14 cellular contexts compared by ENCODE assay signal in genomic region chr9:4292781-4293180, GRCh38. TPM values are rescaled to one million over a fixed set of nuclear protein-coding genes. Genes with fewer than 3 reads are reported as not detected.
DNase-seq lines count a peak whose midpoint lies in the region; ATAC-seq, FAIRE-seq and TF ChIP-seq lines count a peak whose summit lies in the region.
"Had no signal": no experiment of that assay in that cellular context is flagged by ENCODE, and none has a peak within 500 bp of the region (broad histone marks: within the 10 kb centered on the region; RNA-seq: fewer than 3 reads in every experiment).

No MANE protein-coding gene starts in this region.

- no peaks in the 10 kb centered on the region for H4K20me1 ChIP-seq in GM23248 (ENCODE audit: insufficient read depth)

- H3K27me3 ChIP-seq in GM23248 (replicated peaks; ENCODE audit: insufficient read depth) (no peaks in the 10 kb centered on the region), spleen (replicated peaks in 1 of 7) (peaks cover 0 to 36% (median 5%) of the 10 kb centered on the region in 7 donors)

- H3K4me2 ChIP-seq in GM23248 (ENCODE audit: unreplicated experiment): peak overlapping the region; percentile 74

- peak; percentile 79 for FAIRE-seq in islet of Langerhans (lab: Jason Lieb, UNC)
- FAIRE-seq: H1 had no signal

- H3K79me2 ChIP-seq in GM23248 (ENCODE audit: insufficient read depth): peaks cover 81% of the 10 kb centered on the region

- H3K9ac ChIP-seq in GM23248: peak overlapping the region; percentile 78

- H3K4me1 ChIP-seq in GM23248 (ENCODE audit: insufficient read depth): peaks cover 86% of the 10 kb centered on the region
- H3K4me1 ChIP-seq in spleen: peaks cover 0 to 19% (median 14%) of the 10 kb centered on the region in 6 donors

- H3K9me3 ChIP-seq in GM23248 (ENCODE audit: low read depth) (no peaks in the 10 kb centered on the region), spleen (no peaks in the 10 kb centered on the region)

- intact Hi-C loops in spleen (cut with DNase I; ENCODE audit: low total_unique reads): no loop called here
- intact Hi-C loops in posterior cingulate gyrus (cut with DNase I): no loop called here

- DNase-seq in GM23248: peak; percentile 51
- peak; percentile 74 for DNase-seq in astrocyte of the hippocampus (ENCODE audit: low read depth, low spot score)
- no peak for DNase-seq in spleen
- no peak for DNase-seq in NCI-H345 (lab: John Stamatoyannopoulos, UW)
- no peak for DNase-seq in DMS53 (lab: John Stamatoyannopoulos, UW)
- DNase-seq in posterior cingulate gyrus: no peak
- DNase-seq: activated CD4-positive, alpha-beta memory T cell treated with anti-CD3 and anti-CD28 coated beads for 36 hours; activated naive CD4-positive, alpha-beta T cell treated with anti-CD3 and anti-CD28 coated beads, Interleukin-2, amount 50 U/mL, for 16 hours; CD8-positive, alpha-beta memory T cell; OCI-M1 had no signal

- H3F3A ChIP-seq in GM23248 (ENCODE audit: insufficient read depth): peaks cover 59% of the 10 kb centered on the region

- in situ Hi-C loops in GM23248 (cut with MboI): no loop called here

- no peaks in the 10 kb centered on the region for H3K9me2 ChIP-seq in GM23248 (ENCODE audit: insufficient read depth)

- no peak for TF ChIP-seq CTCF in spleen (IDR thresholded peaks at IDR 0.05 in 8 of 11, conservative IDR thresholded peaks at IDR 0.05 in 3 of 11)

- no peak overlapping the region for H2AFZ ChIP-seq in GM23248

- ATAC-seq in HG02610 (IDR thresholded peaks at IDR 0.05; ENCODE audit: unreplicated experiment): no peak

- H3K27ac ChIP-seq in GM23248 (peak overlapping the region; percentile 97), spleen (peak overlapping the region in 5 of 8 donors; percentile 6 to 59 (median 38))

- H3K36me3 ChIP-seq in GM23248 (ENCODE audit: low read depth) (no peaks in the 10 kb centered on the region), spleen (no peaks in the 10 kb centered on the region)

- H3K4me3 ChIP-seq in GM23248 (peak overlapping the region; percentile 43), spleen (no peak overlapping the region)

- TF ChIP-seq POLR2A in spleen (IDR thresholded peaks at IDR 0.05): no peak

RNA-seq across cellular contexts. Expression of gene GLIS3, which starts 7.1 kb away (rescaled TPM):
- total RNA-seq in GM23248 (2014; rRNA removed; shearing (Covaris generic)): 19.6 and 23.3 TPM in 2 replicates
- polyA plus RNA-seq in GM23248 (2016; fragmentation: Nextera tagmentation; extraction: Ambion mirVana) (4.9 and 6.2 TPM in 2 replicates), spleen (1 to 10 TPM in 1 of 3 donors, under 1 TPM in 2; 0.65 to 2.0 (median 0.83) TPM)
- total RNA-seq in spleen: 10 to 100 TPM; 17.3 to 54.4 (median 26.1) TPM
- polyA plus RNA-seq: IgD-negative memory B cell had no signal

Comparison
In these comparisons a context has a peak if more than half of its experiments do, and no peak if none do; other contexts are left out.
1. DNase-seq: peak in GM23248 (single experiment) and astrocyte of the hippocampus (single experiment); none in spleen (single experiment), NCI-H345 (single experiment), DMS53 (single experiment) and posterior cingulate gyrus (0 of 10).